Comparison of ENCODE assay signal across 8 cellular contexts in genomic region chr3:135918600-135918999, GRCh38. TPM values are rescaled to one million over a fixed set of nuclear protein-coding genes. Genes with fewer than 3 reads are reported as not detected.
DNase-seq lines count a peak whose midpoint lies in the region; ATAC-seq, FAIRE-seq and TF ChIP-seq lines count a peak whose summit lies in the region.

No MANE protein-coding gene starts in this region.

- TF ChIP-seq EP300 in sigmoid colon (IDR thresholded peaks at IDR 0.05): no peak

- peak; percentile 76 for FAIRE-seq in frontal cortex (lab: Jason Lieb, UNC)

- H3F3A ChIP-seq in GM23248 (ENCODE audit: insufficient read depth): no peaks in the 10 kb centered on the region

- no peaks in the 10 kb centered on the region for H3K9me2 ChIP-seq in GM23248 (ENCODE audit: insufficient read depth)

- no peak overlapping the region for H2AFZ ChIP-seq in GM23248

- in situ Hi-C loops in GM23248 (cut with MboI): loop anchor here (5.0 kb wide), 1 partner anchor 124 kb away; no protein-coding TSS in a partner anchor

- peak; percentile 39 to 50 (median 44) for TF ChIP-seq CTCF in sigmoid colon (IDR thresholded peaks at IDR 0.05)

- DNase-seq in GM23248 (peak; percentile 71), SKM-1 (lab: John Stamatoyannopoulos, UW; ENCODE audit: unreplicated experiment) (peak; percentile 5), frontal cortex (ENCODE audit: low spot score in 2 of 2) (peak; percentile 5 to 18), sigmoid colon (no peak), NOMO-1 treated with DMSO at 0.1 percent for 48 hours (lab: John Stamatoyannopoulos, UW; ENCODE audit: unreplicated experiment) (no peak), NCI-H524 treated with DMSO at 0.1 percent for 48 hours (lab: John Stamatoyannopoulos, UW) (no peak)

- H3K36me3 ChIP-seq in GM23248 (ENCODE audit: low read depth): no peaks in the 10 kb centered on the region
- H3K36me3 ChIP-seq in sigmoid colon: no peaks in the 10 kb centered on the region

- intact Hi-C loops in sigmoid colon (cut with DNase I): loop anchor here (2.0 kb wide), 1 partner anchor 124 kb away; no protein-coding TSS in a partner anchor

- no peak overlapping the region for H3K4me2 ChIP-seq in GM23248 (ENCODE audit: unreplicated experiment)

- H3K27me3 ChIP-seq in GM23248 (replicated peaks; ENCODE audit: insufficient read depth) (no peaks in the 10 kb centered on the region), sigmoid colon (no peaks in the 10 kb centered on the region)

- WGBS in GM23248 (ENCODE audit: low coverage in 1 of 2, low lambda C conversion rate in 2 of 2, missing lambda C conversion rate in 2 of 2), 2 experiments: 53 to 57% methylated on average over 1 of the region's 1 CpG
- WGBS in sigmoid colon, 2 donors: 32 to 49% methylated on average over 1 of the region's 1 CpG

- H3K9ac ChIP-seq in GM23248: no peak overlapping the region

- H3K4me3 ChIP-seq in GM23248 (no peak overlapping the region), sigmoid colon (no peak overlapping the region)

- H3K4me1 ChIP-seq in GM23248 (ENCODE audit: insufficient read depth): no peaks in the 10 kb centered on the region
- no peaks in the 10 kb centered on the region for H3K4me1 ChIP-seq in sigmoid colon

- no peak for TF ChIP-seq POLR2A in sigmoid colon (IDR thresholded peaks at IDR 0.05)

- H3K9me3 ChIP-seq in GM23248 (ENCODE audit: low read depth) (no peaks in the 10 kb centered on the region), sigmoid colon (no peaks in the 10 kb centered on the region)

- H3K27ac ChIP-seq in GM23248: no peak overlapping the region
- H3K27ac ChIP-seq in sigmoid colon: no peak overlapping the region

- ATAC-seq in HG03354 (IDR thresholded peaks at IDR 0.05; ENCODE audit: poor library complexity, severe bottlenecking, unreplicated experiment) (no peak), HG02885 (IDR thresholded peaks at IDR 0.05; ENCODE audit: poor library complexity, unreplicated experiment) (no peak)

- H4K20me1 ChIP-seq in GM23248 (ENCODE audit: insufficient read depth): no peaks in the 10 kb centered on the region

- no peaks in the 10 kb centered on the region for H3K79me2 ChIP-seq in GM23248 (ENCODE audit: insufficient read depth)

RNA-seq across cellular contexts. Expression of gene PPP2R3A, which starts 46.9 kb away (rescaled TPM):
- total RNA-seq in GM23248 (2014; rRNA removed; shearing (Covaris generic)): 21.0 and 22.6 TPM in 2 replicates
- polyA plus RNA-seq in GM23248 (2016; fragmentation: Nextera tagmentation; extraction: Ambion mirVana) (13.1 and 14.2 TPM in 2 replicates), sigmoid colon (1 to 10 TPM; 4.0 to 8.1 (median 6.6) TPM)
- total RNA-seq in frontal cortex (36.3 TPM), sigmoid colon (10 to 100 TPM; 32.9 to 49.0 (median 36.8) TPM)

Comparison
In these comparisons a context has a peak if more than half of its experiments do, and no peak if none do; other contexts are left out.
1. DNase-seq: peak in GM23248 (single experiment), SKM-1 (single experiment) and frontal cortex (2 of 2); none in sigmoid colon (single experiment), NOMO-1 treated with DMSO at 0.1 percent for 48 hours (single experiment) and NCI-H524 treated with DMSO at 0.1 percent for 48 hours (single experiment).